In the genomic region with DNA sequence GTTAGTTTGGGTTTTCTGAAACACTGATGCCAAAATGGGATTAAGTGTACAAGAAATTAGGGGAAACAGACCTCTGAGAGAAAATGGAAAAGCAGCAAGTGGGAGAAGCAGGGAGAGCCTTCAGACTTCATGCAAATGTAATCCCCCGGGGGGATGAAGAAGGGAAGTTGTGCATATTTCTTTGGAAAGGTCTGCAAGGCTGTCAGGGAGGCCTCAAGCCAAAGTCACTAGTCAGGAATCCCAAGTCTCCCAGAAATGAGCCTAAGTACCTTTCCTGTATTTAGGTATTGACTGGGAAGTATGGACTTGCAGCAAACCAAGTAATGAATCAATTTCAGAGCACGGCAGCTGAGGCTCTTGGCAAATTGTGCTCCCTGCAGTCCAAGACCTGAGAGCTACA, we compare ENCODE assay signal across 17 cellular contexts. TPM values are rescaled to one million over a fixed set of nuclear protein-coding genes. Genes with fewer than 3 reads are reported as not detected.
DNase-seq lines count a peak whose midpoint lies in the region; ATAC-seq and TF ChIP-seq lines count a peak whose summit lies in the region.
"Had no signal": no experiment of that assay in that cellular context is flagged by ENCODE, and none has a peak within 500 bp of the region (broad histone marks: within the 10 kb centered on the region; RNA-seq: fewer than 3 reads in every experiment).

No MANE protein-coding gene starts in this region.

- no peak overlapping the region for H4K8ac ChIP-seq in mesendoderm (ENCODE audit: low read depth, low read length)

- TF ChIP-seq POLR2A in testis (IDR thresholded peaks at IDR 0.05) = no peak

- H3K56ac ChIP-seq in mesendoderm (ENCODE audit: low read length) = no peak overlapping the region

- WGBS in mesendoderm (ENCODE audit: extremely low coverage, insufficient coverage, low lambda C conversion rate) = no CpG with 5 or more reads among the region's 2 CpGs
- 59 to 65% methylated on average over 2 of the region's 2 CpGs for WGBS in testis, 2 donors

- DNase-seq in H7 (peak; percentile 29), astrocyte of the hippocampus (ENCODE audit: low read depth, low spot score) (peak; percentile 6), mesendoderm (peak; percentile 83), testis (no peak)
- DNase-seq in stimulated activated CD8-positive, alpha-beta memory T cell treated with anti-CD3 and anti-CD28 coated beads, Interleukin-4, amount 100 ng/mL, for 48 hours = no peak
- DNase-seq: BE2C; CD4-positive, alpha-beta memory T cell; DMS153; DMS79 treated with DMSO at 0.1 percent for 48 hours; GF-D8; GOT3 had no signal

- TF ChIP-seq CTCF in testis (IDR thresholded peaks at IDR 0.05) = no peak

- H3K27ac ChIP-seq in mesendoderm (ENCODE audit: low read depth, low read length) = no peak overlapping the region
- no peak overlapping the region for H3K27ac ChIP-seq in testis
- H3K27ac ChIP-seq: A549, C4-2B had no signal

- no peak overlapping the region for H2AK5ac ChIP-seq in mesendoderm (ENCODE audit: low read length)

- H3K23ac ChIP-seq in mesendoderm (ENCODE audit: low read length) = no peak overlapping the region

- H3K4me1 ChIP-seq in mesendoderm (ENCODE audit: control insufficient read depth, low read depth, low read length) = no peaks in the 10 kb centered on the region
- no peaks in the 10 kb centered on the region for H3K4me1 ChIP-seq in testis
- H3K4me1 ChIP-seq: A549, BE2C, HAP-1 had no signal

- no peaks in the 10 kb centered on the region for H3K79me2 ChIP-seq in mesendoderm (ENCODE audit: control insufficient read depth, insufficient read depth, low read length)

- H3K36me3 ChIP-seq in H7 (replicated peaks; ENCODE audit: control insufficient read depth, insufficient read depth, low read length) = no peaks in the 10 kb centered on the region
- H3K36me3 ChIP-seq in mesendoderm (ENCODE audit: control insufficient read depth, insufficient read depth, low read length) = no peaks in the 10 kb centered on the region
- H3K36me3 ChIP-seq in testis (ENCODE audit: low read depth, missing control alignments) = no peaks in the 10 kb centered on the region
- H3K36me3 ChIP-seq: BE2C, HAP-1 had no signal

- no peak overlapping the region for H3K18ac ChIP-seq in mesendoderm (ENCODE audit: low read length)

- no peak overlapping the region for H3K9ac ChIP-seq in mesendoderm (ENCODE audit: low read length)

- H2BK5ac ChIP-seq in mesendoderm (ENCODE audit: low read length) = no peak overlapping the region

- no peak overlapping the region for H3K4me2 ChIP-seq in mesendoderm (ENCODE audit: low read length)
- H3K4me2 ChIP-seq: A549 had no signal

- H3K4ac ChIP-seq in mesendoderm (ENCODE audit: low read depth, low read length) = no peak overlapping the region

- H3K79me1 ChIP-seq in mesendoderm (ENCODE audit: low read length) = no peaks in the 10 kb centered on the region

- no peak for ATAC-seq in HG03108 (IDR thresholded peaks at IDR 0.05; ENCODE audit: unreplicated experiment)
- ATAC-seq: A549 had no signal

- H3K4me3 ChIP-seq in H7 (ENCODE audit: insufficient read depth, low read depth, low read length) (no peak overlapping the region), mesendoderm (ENCODE audit: low read length) (no peak overlapping the region), testis (no peak overlapping the region)
- H3K4me3 ChIP-seq: A549, HAP-1 had no signal

- H2BK120ac ChIP-seq in mesendoderm (ENCODE audit: low read depth, low read length) = no peak overlapping the region

- no peak overlapping the region for H4K5ac ChIP-seq in mesendoderm (ENCODE audit: low read length)

- H3K27me3 ChIP-seq in H7 (ENCODE audit: control insufficient read depth, insufficient read depth, low read length) = no peaks in the 10 kb centered on the region
- H3K27me3 ChIP-seq in mesendoderm (ENCODE audit: insufficient read depth, low read length, poor library complexity) = no peaks in the 10 kb centered on the region
- no peaks in the 10 kb centered on the region for H3K27me3 ChIP-seq in testis
- H3K27me3 ChIP-seq: BE2C had no signal

- intact Hi-C loops in testis (cut with DNase I; ENCODE audit: low total_unique reads) = no loop called here

- no peak overlapping the region for H2BK15ac ChIP-seq in mesendoderm (replicated peaks; ENCODE audit: low read depth)

- H3K9me3 ChIP-seq in testis = no peaks in the 10 kb centered on the region
- H3K9me3 ChIP-seq: A549, BE2C, HAP-1 had no signal

RNA-seq across cellular contexts. Expression of a gene that starts 2.2 kb away (rescaled TPM):
- total RNA-seq in H7 (2014; rRNA removed; shearing (Covaris generic)) = not detected in 2 replicates
- polyA plus RNA-seq in mesendoderm (2013, experiment 1 of 2) = not detected
- polyA plus RNA-seq in mesendoderm (2013, experiment 2 of 2) = not detected
- 10 to 100 TPM; 18.1 to 37.2 TPM for total RNA-seq in testis
- 101 TPM for polyA plus RNA-seq in testis (ENCODE audit: insufficient read depth, low read depth, low replicate concordance)
- total RNA-seq: CD4-positive, alpha-beta memory T cell; HT1080 had no signal
- polyA plus RNA-seq: A549; AG04450; CD4-positive, alpha-beta memory T cell had no signal

Comparison
In these comparisons a context has a peak if more than half of its experiments do, and no peak if none do; other contexts are left out.
1. DNase-seq: peak in H7 (single experiment), astrocyte of the hippocampus (single experiment) and mesendoderm (single experiment); none in testis (single experiment) and stimulated activated CD8-positive, alpha-beta memory T cell treated with anti-CD3 and anti-CD28 coated beads, Interleukin-4, amount 100 ng/mL, for 48 hours (single experiment).
2. RNA of a gene that starts 2.2 kb away (total RNA-seq): 18.1 to 37.2 TPM in testis; not detected in H7; every median in the first group is over 10 times any median in the second.